ENCODE assay signal across 18 cellular contexts in the genomic region with DNA sequence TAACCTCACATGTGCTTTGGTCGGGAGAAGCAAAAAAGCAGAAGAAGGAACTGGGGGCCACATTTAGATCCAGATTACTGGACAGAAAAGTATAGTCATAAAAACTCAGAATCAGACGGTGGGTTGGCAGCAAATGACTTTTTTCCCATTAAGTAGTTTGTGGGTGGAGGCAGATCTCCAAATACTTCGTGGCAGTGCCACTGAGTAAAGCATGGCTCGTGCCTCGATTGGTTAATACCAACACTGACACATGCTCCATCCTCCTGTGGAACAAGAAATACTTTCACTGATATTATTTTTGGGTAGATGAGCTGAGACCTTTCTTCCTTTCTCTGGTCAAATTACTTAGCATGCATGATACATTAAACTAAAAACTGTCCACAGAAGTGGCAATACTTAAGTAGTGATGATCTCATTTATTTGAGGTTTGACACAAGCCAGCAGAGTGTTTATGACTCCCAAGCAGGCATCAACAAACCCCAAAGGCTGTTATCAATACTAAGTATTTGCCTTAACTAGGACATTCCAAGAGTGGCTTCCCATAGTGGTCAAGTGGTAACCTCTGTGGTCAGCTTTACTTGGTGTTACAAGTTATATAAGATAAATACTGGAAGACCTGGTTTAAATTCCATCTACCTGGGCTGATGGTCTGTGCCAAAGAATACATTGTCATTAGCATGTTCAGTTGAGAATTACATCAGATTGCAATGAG.
"Had no signal": no experiment of that assay in that cellular context is flagged by ENCODE, and none has a peak within 500 bp of the region (broad histone marks: within the 10 kb centered on the region; RNA-seq: fewer than 3 reads in every experiment).

No MANE protein-coding gene starts in this region.

- H3K4me3 Mint-ChIP-seq: naive thymus-derived CD8-positive, alpha-beta T cell had no signal

- H3K9me3 ChIP-seq: colonic mucosa, esophagus squamous epithelium, gastroesophageal sphincter, left ventricle myocardium inferior, lower lobe of right lung, neutrophil, right atrium auricular region, sigmoid colon, stomach had no signal

- H3K27ac Mint-ChIP-seq: naive thymus-derived CD8-positive, alpha-beta T cell had no signal

- ATAC-seq: gastroesophageal sphincter; lower lobe of right lung; naive thymus-derived CD8-positive, alpha-beta T cell had no signal

- H3K27me3 ChIP-seq: colonic mucosa, neutrophil, sigmoid colon, stomach had no signal

- H3K36me3 ChIP-seq: colonic mucosa, esophagus squamous epithelium, gastroesophageal sphincter, left ventricle myocardium inferior, lower lobe of right lung, neutrophil, right atrium auricular region, sigmoid colon, stomach had no signal

- H3K4me1 ChIP-seq: colonic mucosa, esophagus squamous epithelium, gastroesophageal sphincter, left ventricle myocardium inferior, lower lobe of right lung, right atrium auricular region, sigmoid colon had no signal

- H3K27ac ChIP-seq: colonic mucosa, esophagus squamous epithelium, gastroesophageal sphincter, left ventricle myocardium inferior, lower lobe of right lung, neutrophil, right atrium auricular region, sigmoid colon, stomach had no signal

- H3K4me3 ChIP-seq: colonic mucosa, esophagus squamous epithelium, gastroesophageal sphincter, left ventricle myocardium inferior, lower lobe of right lung, right atrium auricular region, sigmoid colon, stomach had no signal

- DNase-seq: colonic mucosa; dermis blood vessel endothelial cell; esophagus squamous epithelium; foreskin fibroblast; glutamatergic neuron; left ventricle myocardium inferior; lower lobe of right lung; naive thymus-derived CD8-positive, alpha-beta T cell; posterior cingulate gyrus; sigmoid colon; small intestine; stimulated activated CD4-positive, alpha-beta T cell treated with anti-CD3 and anti-CD28 coated beads, Interleukin-12 subunit alpha, Interleukin-12 subunit beta, amount 100 ng/mL, for 4 hours; stimulated activated naive CD4-positive, alpha-beta T cell; stomach; trophoblast cell had no signal
